In genomic region chr1:228084797-228085196, GRCh38 we compare ENCODE assay signal across 9 cellular contexts. TPM values are rescaled to one million over a fixed set of nuclear protein-coding genes. Genes with fewer than 3 reads are reported as not detected.
DNase-seq lines count a peak whose midpoint lies in the region; ATAC-seq and TF ChIP-seq lines count a peak whose summit lies in the region.
"Had no signal": no experiment of that assay in that cellular context is flagged by ENCODE, and none has a peak within 500 bp of the region (broad histone marks: within the 10 kb centered on the region; RNA-seq: fewer than 3 reads in every experiment).

No MANE protein-coding gene starts in this region.

- no peaks in the 10 kb centered on the region for H3K9me3 Mint-ChIP-seq in mesothelial cell of epicardium

- H3K4me1 ChIP-seq in IMR-90 (ENCODE audit: control insufficient read depth, insufficient read depth, low read length) = peaks cover 29% of the 10 kb centered on the region

- CTCF ChIA-PET in IMR-90 (lab: Yijun Ruan, JAX) = interaction anchor here (1.0 kb wide), 1 partner anchor 46 kb away, joined by 3 read pairs; no protein-coding TSS in a partner anchor

- peak overlapping the region; percentile 95; the same call in 1 of the 2 replicates for H3K27ac ChIP-seq in 22Rv1
- peak overlapping the region; percentile 74 for H3K27ac ChIP-seq in IMR-90 (ENCODE audit: insufficient read depth, low read length)

- no peak overlapping the region; the same call in 1 of the 2 replicates for H3K14ac ChIP-seq in IMR-90 (replicated peaks; ENCODE audit: low read depth, low read length)

- H3K4me1 Mint-ChIP-seq in mesothelial cell of epicardium = peaks cover 57% of the 10 kb centered on the region

- no peak overlapping the region for H3K18ac ChIP-seq in IMR-90 (ENCODE audit: low read depth, low read length)

- peaks cover 0 to 43% of the 10 kb centered on the region in 2 experiments; a peak in 2 of 4 replicates for H3K79me1 ChIP-seq in IMR-90 (ENCODE audit: low read depth in 1 of 2, low read length in 2 of 2)

- H3K9me1 ChIP-seq in IMR-90 (ENCODE audit: insufficient read depth, low read length) = peaks cover 26% of the 10 kb centered on the region

- in situ Hi-C loops in IMR-90 (cut with MboI; ENCODE audit: low sequenced_read_pairs) = loop anchor here (10.0 kb wide), 1 partner anchor 320 kb away; no protein-coding TSS in a partner anchor

- peak overlapping the region; percentile 99 for H3K9ac ChIP-seq in IMR-90 (ENCODE audit: low read depth, low read length)

- intact Hi-C loops in IMR-90 (cut with micrococcal nuclease) = loop anchor here (2.0 to 10.0 kb wide), 5 partner anchors 18 to 600 kb away; partner anchors contain the start of genes C1orf35 and WNT9A

- H3K4me3 ChIP-seq in IMR-90 (ENCODE audit: insufficient read depth, low read depth, low read length) (no peak overlapping the region), cardiac fibroblast (replicated peaks in 1 of 2; ENCODE audit: low read depth in 2 of 2, low read length in 2 of 2) (peak overlapping the region; percentile 78 to 95)

- H2AK9ac ChIP-seq in IMR-90 (replicated peaks; ENCODE audit: low read depth, low read length, poor library complexity) = no peak overlapping the region

- no peak overlapping the region for H4K91ac ChIP-seq in IMR-90 (ENCODE audit: insufficient read depth, low read depth, low read length)

- H3K4me3 Mint-ChIP-seq in mesothelial cell of epicardium = peak overlapping the region; percentile 97

- peaks cover 67% of the 10 kb centered on the region for H4K20me1 ChIP-seq in IMR-90 (ENCODE audit: insufficient read depth, low read length)

- dilution Hi-C loops in IMR-90 (cut with HindIII; ENCODE audit: low sequenced_read_pairs, unreplicated experiment) = no loop called here

- peak overlapping the region; percentile 39 for H3K23ac ChIP-seq in IMR-90 (ENCODE audit: low read depth, low read length)

- H2AK5ac ChIP-seq in IMR-90 (ENCODE audit: low read depth, low read length) = peak overlapping the region; percentile 20

- no peaks in the 10 kb centered on the region for H3K27me3 Mint-ChIP-seq in mesothelial cell of epicardium (ENCODE audit: low read depth)

- peaks cover 12% of the 10 kb centered on the region for H3K36me3 ChIP-seq in IMR-90 (ENCODE audit: control insufficient read depth, insufficient read depth, low read length)

- ATAC-seq in IMR-90 (ENCODE audit: low read depth) (no peak), esophagus mucosa (no peak), GM21360 (IDR thresholded peaks at IDR 0.05; ENCODE audit: unreplicated experiment) (no peak)

- H3K4ac ChIP-seq in IMR-90 (ENCODE audit: low read depth, low read length) = 0 out of 2 replicates have a peak overlapping the region, but pooled peaks have one; percentile 25

- H3K9me3 ChIP-seq in IMR-90 (ENCODE audit: control insufficient read depth, insufficient read depth, low read length) = no peaks in the 10 kb centered on the region

- no peaks in the 10 kb centered on the region for H3K27me3 ChIP-seq in IMR-90 (ENCODE audit: control insufficient read depth, insufficient read depth, low read length)

- H2BK120ac ChIP-seq in IMR-90 (ENCODE audit: low read depth, low read length) = no peak overlapping the region

- peak overlapping the region; percentile 99 for H3K27ac Mint-ChIP-seq in mesothelial cell of epicardium

- H3K36me3 Mint-ChIP-seq in mesothelial cell of epicardium = no peaks in the 10 kb centered on the region

- H3K56ac ChIP-seq in IMR-90 (ENCODE audit: extremely low read depth, insufficient read depth, low read length) = 0 out of 2 replicates have a peak overlapping the region, but pooled peaks have one; percentile 18

- no peak overlapping the region for H2BK20ac ChIP-seq in IMR-90 (ENCODE audit: low read depth, low read length)

- TF ChIP-seq RAD21 in IMR-90 (IDR thresholded peaks at IDR 0.05; ENCODE audit: low read length) = no peak

- TF ChIP-seq CTCF in 22Rv1 (IDR thresholded peaks at IDR 0.05) = no peak
- TF ChIP-seq CTCF in IMR-90 (conservative IDR thresholded peaks at IDR 0.05; ENCODE audit: low read depth, low read length) = no peak
- TF ChIP-seq CTCF in cardiac fibroblast (IDR thresholded peaks at IDR 0.05; ENCODE audit: low read depth, low read length) = no peak
- no peak for TF ChIP-seq CTCF in mesothelial cell of epicardium (IDR thresholded peaks at IDR 0.05; ENCODE audit: unreplicated experiment)

- H2BK5ac ChIP-seq in IMR-90 (ENCODE audit: low read depth, low read length, poor library complexity, severe bottlenecking) = peak overlapping the region; percentile 97

- POLR2A ChIA-PET in IMR-90 (lab: Charles Lee; ENCODE audit: unreplicated experiment) = no interaction called here

- H3K4me2 ChIP-seq in IMR-90 (ENCODE audit: low read depth, low read length) = peak overlapping the region; percentile 98

- BruUV-seq in IMR-90 (replicated peaks; lab: Mats Ljungman, UMichigan) = no TSS peak

- H4K8ac ChIP-seq in IMR-90 (ENCODE audit: low read depth in 2 of 2, low read length in 2 of 2) = no peak overlapping the region

- TF ChIP-seq POLR2A in IMR-90 (IDR thresholded peaks at IDR 0.05; ENCODE audit: low read depth, low read length) = no peak

- no peak overlapping the region for H4K5ac ChIP-seq in IMR-90 (ENCODE audit: low read depth, low read length)

- DNase-seq in IMR-90 (no peak), cardiac fibroblast (ENCODE audit: low read depth in 2 of 2) (no peak), mesothelial cell of epicardium (ENCODE audit: low spot score in 2 of 2, unreplicated experiment in 2 of 2) (no peak), cerebellar cortex (ENCODE audit: low spot score) (no peak), NCI-H446 treated with DMSO at 0.1 percent for 48 hours (lab: John Stamatoyannopoulos, UW) (no peak)
- DNase-seq: activated CD4-positive, CD25-positive, alpha-beta regulatory T cell treated with anti-CD3 and anti-CD28 coated beads, Interleukin-2, amount 50 U/mL, for 72 hours had no signal

- no peak overlapping the region for H2AFZ ChIP-seq in IMR-90 (replicated peaks; ENCODE audit: low read length, poor library complexity)

- no peak overlapping the region for H2BK15ac ChIP-seq in IMR-90 (ENCODE audit: low read depth, low read length)

- no CpG with 5 or more reads among the region's 5 CpGs for WGBS in IMR-90 (ENCODE audit: extremely low coverage in 2 of 2, insufficient read length in 1 of 2), 2 experiments

TF ChIP-seq in IMR-90, 13 proteins besides CTCF, POLR2A, EP300 and RAD21 (continues in another document):
- TF ChIP-seq CEBPB (IDR thresholded peaks at IDR 0.05; ENCODE audit: low read depth, low read length) (no peak), ELK1 (IDR thresholded peaks at IDR 0.05; ENCODE audit: borderline replicate concordance, low read depth, low read length) (no peak), FOS (IDR thresholded peaks at IDR 0.05; ENCODE audit: low read depth, low read length) (no peak), USF2 (IDR thresholded peaks at IDR 0.05; ENCODE audit: low read depth, low read length) (no peak), MAZ (IDR thresholded peaks at IDR 0.05; ENCODE audit: borderline replicate concordance, low read depth, low read length) (no peak), MXI1 (IDR thresholded peaks at IDR 0.05; ENCODE audit: borderline replicate concordance, low read depth, low read length) (no peak), SMC3 (IDR thresholded peaks at IDR 0.05; ENCODE audit: low read depth, low read length) (no peak), RCOR1 (IDR thresholded peaks at IDR 0.05; ENCODE audit: insufficient replicate concordance, low read length) (no peak), CHD1 (IDR thresholded peaks at IDR 0.05; ENCODE audit: low read depth, low read length) (no peak), NFE2L2 (IDR thresholded peaks at IDR 0.05; ENCODE audit: low read depth, low read length) (no peak), RFX5 (IDR thresholded peaks at IDR 0.05; ENCODE audit: low read depth, low read length) (no peak)

RNA-seq across cellular contexts. Expression of gene ARF1, which starts 2.3 kb away (rescaled TPM):
- total RNA-seq in IMR-90 (2012; rRNA removed) (306 and 330 TPM in 2 replicates), mesothelial cell of epicardium (255 to 277 TPM (median 262 TPM) in 3 replicates), esophagus mucosa (273 TPM)
- polyA plus RNA-seq in IMR-90 (2012; rRNA removed) = 1,099 and 1,100 TPM in 2 replicates
- polyA plus RNA-seq in IMR-90 (2012; cell fraction: cytosol; rRNA removed) = 570 and 893 TPM in 2 replicates
- 435 and 685 TPM in 2 replicates for polyA plus RNA-seq in IMR-90 (2012; cell fraction: nucleus; rRNA removed; ENCODE audit: low replicate concordance)

RNA-seq across cellular contexts. Expression of gene C1orf35, which starts 18.3 kb away (rescaled TPM):
- total RNA-seq in IMR-90 (2012; rRNA removed) = 4.3 and 4.7 TPM in 2 replicates
- polyA plus RNA-seq in IMR-90 (2012; rRNA removed) = 13.0 and 15.4 TPM in 2 replicates
- polyA plus RNA-seq in IMR-90 (2012; cell fraction: cytosol; rRNA removed) = 20.6 and 27.3 TPM in 2 replicates
- 46.8 and 78.0 TPM in 2 replicates for polyA plus RNA-seq in IMR-90 (2012; cell fraction: nucleus; rRNA removed; ENCODE audit: low replicate concordance)
- total RNA-seq in mesothelial cell of epicardium = 19.3 to 20.9 TPM (median 20.2 TPM) in 3 replicates
- 13.9 TPM for total RNA-seq in esophagus mucosa

RNA-seq across cellular contexts. Expression of gene MRPL55, which starts 24.3 kb away (rescaled TPM):
- 48.9 TPM in 2 replicates for total RNA-seq in IMR-90 (2012; rRNA removed)
- 95.4 and 121 TPM in 2 replicates for polyA plus RNA-seq in IMR-90 (2012; rRNA removed)
- 115 and 152 TPM in 2 replicates for polyA plus RNA-seq in IMR-90 (2012; cell fraction: cytosol; rRNA removed)
- polyA plus RNA-seq in IMR-90 (2012; cell fraction: nucleus; rRNA removed; ENCODE audit: low replicate concordance) = 146 and 244 TPM in 2 replicates
- total RNA-seq in mesothelial cell of epicardium = 53.9 to 56.9 TPM (median 54.2 TPM) in 3 replicates
- 29.0 TPM for total RNA-seq in esophagus mucosa

RNA-seq across cellular contexts. Expression of gene GUK1, which starts 55.3 kb away (rescaled TPM):
- total RNA-seq in IMR-90 (2012; rRNA removed) = 465 and 524 TPM in 2 replicates
- 548 and 630 TPM in 2 replicates for polyA plus RNA-seq in IMR-90 (2012; rRNA removed)
- 522 and 1,067 TPM in 2 replicates for polyA plus RNA-seq in IMR-90 (2012; cell fraction: cytosol; rRNA removed)
- 571 and 1,090 TPM in 2 replicates for polyA plus RNA-seq in IMR-90 (2012; cell fraction: nucleus; rRNA removed; ENCODE audit: low replicate concordance)
- total RNA-seq in mesothelial cell of epicardium = 129 to 136 TPM (median 135 TPM) in 3 replicates
- total RNA-seq in esophagus mucosa = 241 TPM
